In genomic region chr20:59571591-59572314, GRCh38 we compare ENCODE assay signal across 8 cellular contexts. TPM values are rescaled to one million over a fixed set of nuclear protein-coding genes. Genes with fewer than 3 reads are reported as not detected.
DNase-seq lines count a peak whose midpoint lies in the region; ATAC-seq and TF ChIP-seq lines count a peak whose summit lies in the region.

No MANE protein-coding gene starts in this region.

- peak; percentile 1 for DNase-seq in NCI-H1694 treated with DMSO at 0.1 percent for 48 hours (lab: John Stamatoyannopoulos, UW)
- no peak for DNase-seq in NCI-H1694 (lab: John Stamatoyannopoulos, UW)
- peak; percentile 42 for DNase-seq in OCI-M1 (lab: John Stamatoyannopoulos, UW)
- peak; percentile 31 for DNase-seq in activated effector memory CD4-positive, alpha-beta T cell treated with Interleukin-2 at 50 U/mL for 16 hours
- DNase-seq in foreskin keratinocyte, result peak in 1 of 2 donors; percentile 13
- peak; percentile 86 for DNase-seq in neural crest cell (ENCODE audit: low read depth, low spot score)
- peak; percentile 57 to 58 for DNase-seq in stimulated activated naive CD8-positive, alpha-beta T cell treated with anti-CD3 and anti-CD28 coated beads, Interleukin-15, amount 100 ng/mL, for 72 hours

- no peaks in the 10 kb centered on the region for H3K36me3 Mint-ChIP-seq in neural crest cell (ENCODE audit: low read depth)

- no peaks in the 10 kb centered on the region for H3K9me3 Mint-ChIP-seq in neural crest cell
- no peaks in the 10 kb centered on the region for H3K9me3 Mint-ChIP-seq in stimulated activated naive CD8-positive, alpha-beta T cell treated with anti-CD3 and anti-CD28 coated beads, Interleukin-15, amount 100 ng/mL, for 72 hours

- peaks cover 30% of the 10 kb centered on the region for H3K27me3 ChIP-seq in foreskin keratinocyte

- H3K4me1 ChIP-seq in foreskin keratinocyte, result no peaks in the 10 kb centered on the region

- peaks cover 6% of the 10 kb centered on the region for H3K4me1 Mint-ChIP-seq in neural crest cell
- H3K4me1 Mint-ChIP-seq in stimulated activated naive CD8-positive, alpha-beta T cell treated with anti-CD3 and anti-CD28 coated beads, Interleukin-15, amount 100 ng/mL, for 72 hours, result peaks cover 13% of the 10 kb centered on the region

- peaks cover 73% of the 10 kb centered on the region for H3K27me3 Mint-ChIP-seq in neural crest cell (ENCODE audit: low read depth)
- H3K27me3 Mint-ChIP-seq in stimulated activated naive CD8-positive, alpha-beta T cell treated with anti-CD3 and anti-CD28 coated beads, Interleukin-15, amount 100 ng/mL, for 72 hours, result peaks cover 31% of the 10 kb centered on the region

- H3K4me3 Mint-ChIP-seq in neural crest cell, result peak overlapping the region; percentile 20
- H3K4me3 Mint-ChIP-seq in stimulated activated naive CD8-positive, alpha-beta T cell treated with anti-CD3 and anti-CD28 coated beads, Interleukin-15, amount 100 ng/mL, for 72 hours, result peak overlapping the region; percentile 52 to 57

- no peak overlapping the region for H3K27ac ChIP-seq in foreskin keratinocyte

- H3K27ac Mint-ChIP-seq in neural crest cell (ENCODE audit: unreplicated experiment), result no peak overlapping the region
- no peak overlapping the region for H3K27ac Mint-ChIP-seq in stimulated activated naive CD8-positive, alpha-beta T cell treated with anti-CD3 and anti-CD28 coated beads, Interleukin-15, amount 100 ng/mL, for 72 hours

- peak; percentile 78 for TF ChIP-seq CTCF in foreskin keratinocyte (conservative IDR thresholded peaks at IDR 0.05)
- TF ChIP-seq CTCF in neural crest cell (conservative IDR thresholded peaks at IDR 0.05), result peak; percentile 99

- peak; percentile 67 for ATAC-seq in HG03135 (IDR thresholded peaks at IDR 0.05; ENCODE audit: unreplicated experiment)
- ATAC-seq in foreskin keratinocyte, result peak; percentile 72
- peak; percentile 62 for ATAC-seq in stimulated activated naive CD8-positive, alpha-beta T cell treated with anti-CD3 and anti-CD28 coated beads, Interleukin-15, amount 100 ng/mL, for 72 hours

RNA-seq across cellular contexts. Expression of gene PHACTR3, which starts 32.6 kb away (rescaled TPM):
- 28.3 and 34.0 TPM in 2 replicates for total RNA-seq in foreskin keratinocyte
- polyA plus RNA-seq in foreskin keratinocyte, result 28.1 and 29.4 TPM in 2 replicates
- total RNA-seq in neural crest cell, result 22.3 and 22.4 TPM in 2 replicates
